17 cellular contexts compared by ENCODE assay signal in the genomic region with DNA sequence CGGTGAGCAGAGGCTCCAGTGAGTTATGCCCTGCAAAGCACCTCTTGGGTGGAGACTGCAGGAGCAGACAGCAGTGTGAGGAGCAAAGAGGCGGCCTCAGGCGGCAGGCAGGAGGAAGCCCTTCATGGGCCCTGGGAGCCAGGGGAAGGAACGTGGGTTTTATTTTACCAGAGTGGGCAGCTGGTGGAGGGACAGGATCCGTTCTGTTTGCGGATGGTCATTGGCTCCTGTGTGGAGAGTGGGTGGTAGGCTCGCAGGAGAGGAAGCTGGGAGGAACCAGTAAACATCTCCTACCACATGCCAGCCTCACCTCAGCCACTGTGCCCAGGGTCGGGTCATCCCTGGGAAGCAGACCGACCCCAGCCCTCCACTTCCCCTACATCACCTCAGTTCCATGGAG.
"Had no signal": no experiment of that assay in that cellular context is flagged by ENCODE, and none has a peak within 500 bp of the region (broad histone marks: within the 10 kb centered on the region; RNA-seq: fewer than 3 reads in every experiment).

No MANE protein-coding gene starts in this region.

- DNase-seq: activated CD4-positive, alpha-beta memory T cell treated with anti-CD3 and anti-CD28 coated beads, Interleukin-2, amount 10 ng/mL, durations not matched to agents 7 days and 5 days; activated CD4-positive, alpha-beta T cell treated with anti-CD3 and anti-CD28 coated beads for 36 hours; activated CD8-positive, alpha-beta memory T cell treated with anti-CD3 and anti-CD28 coated beads, Interleukin-2, amount 50 U/mL, for 4 hours; activated naive CD4-positive, alpha-beta T cell; aorta; brain microvascular endothelial cell; cortex of kidney; effector CD4-positive, alpha-beta T cell; mesendoderm; natural killer cell; stimulated activated CD4-positive, alpha-beta T cell treated with anti-CD3 and anti-CD28 coated beads, Interleukin-12 subunit alpha, Interleukin-12 subunit beta, amount 100 ng/mL, for 4 hours; stimulated activated CD4-positive, alpha-beta T cell treated with anti-CD3 and anti-CD28 coated beads, Interleukin-1b, Interleukin-23, amount 100 ng/mL, for 48 hours; stimulated activated CD8-positive, alpha-beta memory T cell treated with anti-CD3 and anti-CD28 coated beads, Interleukin-4, amount 100 ng/mL, for 48 hours had no signal

- H3K4me1 ChIP-seq: parathyroid adenoma had no signal

- H3K4me3 ChIP-seq: SK-N-MC had no signal

- H3K27me3 ChIP-seq: brain microvascular endothelial cell, neutrophil had no signal

- H3K27ac ChIP-seq: brain microvascular endothelial cell, neutrophil, parathyroid adenoma, SK-N-MC had no signal

- H3K9me3 ChIP-seq: neutrophil had no signal

- ATAC-seq: activated CD4-positive, alpha-beta T cell treated with anti-CD3 and anti-CD28 coated beads for 36 hours; natural killer cell; WTC11 had no signal
